In the genomic region with DNA sequence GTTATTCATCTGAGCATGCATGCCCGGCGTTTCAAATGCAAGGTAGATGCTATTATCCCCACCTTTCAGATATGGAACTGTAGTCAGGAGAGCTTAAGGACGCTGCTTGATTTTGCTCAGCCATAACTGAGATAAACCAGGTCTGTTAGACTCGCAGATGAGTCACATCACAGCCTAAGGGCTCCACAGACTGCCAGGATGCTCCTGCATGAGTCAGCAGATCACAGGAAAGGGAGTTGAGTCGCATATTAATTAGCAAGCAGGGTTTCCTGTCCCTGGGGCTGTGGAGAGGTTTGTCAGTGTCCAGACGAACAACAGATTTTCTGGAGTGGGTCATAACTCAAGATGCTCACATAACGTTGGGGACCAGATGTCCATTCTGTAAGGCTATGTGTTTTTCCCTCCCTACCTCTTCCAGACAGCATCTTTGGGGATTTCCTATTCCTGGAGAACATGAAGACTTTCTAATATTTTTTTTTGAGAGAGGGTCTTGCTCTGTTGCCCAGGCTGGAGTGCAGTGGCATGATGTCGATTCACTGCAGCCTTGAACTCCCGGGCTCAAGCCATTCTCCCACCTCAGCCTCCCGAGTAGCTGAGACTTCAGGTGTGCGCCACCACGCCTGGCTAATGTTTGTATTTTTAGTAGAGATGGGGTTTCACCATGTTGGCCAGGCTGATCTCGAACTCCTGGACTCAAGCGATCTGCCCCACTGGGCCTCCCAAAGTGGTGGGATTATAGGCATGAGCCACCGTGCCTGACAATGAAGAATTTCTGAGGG, we compare ENCODE assay signal across 9 cellular contexts. TPM values are rescaled to one million over a fixed set of nuclear protein-coding genes. Genes with fewer than 3 reads are reported as not detected.
DNase-seq lines count a peak whose midpoint lies in the region; ATAC-seq and TF ChIP-seq lines count a peak whose summit lies in the region.
"Had no signal": no experiment of that assay in that cellular context is flagged by ENCODE, and none has a peak within 500 bp of the region (broad histone marks: within the 10 kb centered on the region; RNA-seq: fewer than 3 reads in every experiment).

No MANE protein-coding gene starts in this region.

- POLR2A ChIA-PET in CD4-positive, alpha-beta T cell (lab: Charles Lee): no interaction called here

- H3K9me3 Mint-ChIP-seq in CD4-positive, alpha-beta T cell: no peaks in the 10 kb centered on the region
- peaks cover 3% of the 10 kb centered on the region for H3K9me3 Mint-ChIP-seq in activated CD4-positive, alpha-beta T cell treated with anti-CD3 and anti-CD28 coated beads, Interleukin-2, amount 10 ng/mL, durations not matched to agents 24 days and 14 days
- H3K9me3 Mint-ChIP-seq in natural killer cell treated with Interleukin-12 subunit alpha and Interleukin-12 subunit beta and Interleukin-15 and Interleukin-18, amount 100 ng/mL, for 72 hours: peaks cover 3% of the 10 kb centered on the region
- H3K9me3 Mint-ChIP-seq in type B pancreatic cell: no peaks in the 10 kb centered on the region

- peak overlapping the region; percentile 58 for H3K27ac Mint-ChIP-seq in CD4-positive, alpha-beta T cell
- peak overlapping the region; percentile 16 for H3K27ac Mint-ChIP-seq in activated CD4-positive, alpha-beta T cell treated with anti-CD3 and anti-CD28 coated beads, Interleukin-2, amount 10 ng/mL, durations not matched to agents 24 days and 14 days
- H3K27ac Mint-ChIP-seq in natural killer cell treated with Interleukin-12 subunit alpha and Interleukin-12 subunit beta and Interleukin-15 and Interleukin-18, amount 100 ng/mL, for 72 hours: peak overlapping the region; percentile 48 to 88
- H3K27ac Mint-ChIP-seq in type B pancreatic cell: peak overlapping the region; percentile 56

- H3K27me3 Mint-ChIP-seq in CD4-positive, alpha-beta T cell: no peaks in the 10 kb centered on the region
- no peaks in the 10 kb centered on the region for H3K27me3 Mint-ChIP-seq in activated CD4-positive, alpha-beta T cell treated with anti-CD3 and anti-CD28 coated beads, Interleukin-2, amount 10 ng/mL, durations not matched to agents 24 days and 14 days
- H3K27me3 Mint-ChIP-seq in natural killer cell treated with Interleukin-12 subunit alpha and Interleukin-12 subunit beta and Interleukin-15 and Interleukin-18, amount 100 ng/mL, for 72 hours: no peaks in the 10 kb centered on the region
- H3K27me3 Mint-ChIP-seq in type B pancreatic cell: peaks cover under 1% of the 10 kb centered on the region

- no peak overlapping the region for H3K4me3 Mint-ChIP-seq in CD4-positive, alpha-beta T cell
- H3K4me3 Mint-ChIP-seq in activated CD4-positive, alpha-beta T cell treated with anti-CD3 and anti-CD28 coated beads, Interleukin-2, amount 10 ng/mL, durations not matched to agents 24 days and 14 days: no peak overlapping the region
- H3K4me3 Mint-ChIP-seq in natural killer cell treated with Interleukin-12 subunit alpha and Interleukin-12 subunit beta and Interleukin-15 and Interleukin-18, amount 100 ng/mL, for 72 hours: peak overlapping the region; percentile 64
- H3K4me3 Mint-ChIP-seq in type B pancreatic cell: no peak overlapping the region

- H3K36me3 Mint-ChIP-seq in CD4-positive, alpha-beta T cell (ENCODE audit: low read depth): peaks cover 51% of the 10 kb centered on the region
- H3K36me3 Mint-ChIP-seq in activated CD4-positive, alpha-beta T cell treated with anti-CD3 and anti-CD28 coated beads, Interleukin-2, amount 10 ng/mL, durations not matched to agents 24 days and 14 days (ENCODE audit: low read depth): peaks cover 54% of the 10 kb centered on the region
- H3K36me3 Mint-ChIP-seq in natural killer cell treated with Interleukin-12 subunit alpha and Interleukin-12 subunit beta and Interleukin-15 and Interleukin-18, amount 100 ng/mL, for 72 hours: no peaks in the 10 kb centered on the region
- H3K36me3 Mint-ChIP-seq in type B pancreatic cell: peaks cover 12% of the 10 kb centered on the region

- intact Hi-C loops in CD4-positive, alpha-beta T cell (cut with DNase I, micrococcal nuclease): no loop called here
- intact Hi-C loops in activated CD4-positive, alpha-beta T cell treated with anti-CD3 and anti-CD28 coated beads, Interleukin-2, amount 10 ng/mL, durations not matched to agents 24 days and 14 days (cut with micrococcal nuclease): loop anchor here (1.0 to 2.0 kb wide), 3 partner anchors 31 to 109 kb away; no protein-coding TSS in a partner anchor

- no peak overlapping the region for H3K27ac ChIP-seq in CD4-positive, alpha-beta T cell (ENCODE audit: low read depth, low read length)
- H3K27ac ChIP-seq: parathyroid adenoma had no signal

- DNase-seq in CD4-positive, alpha-beta T cell: peak in 9 of 10 experiments; percentile 28 to 59 (median 53)
- peak; percentile 95 for DNase-seq in LHCN-M2 (ENCODE audit: low read depth)
- DNase-seq in activated CD4-positive, alpha-beta T cell treated with anti-CD3 and anti-CD28 coated beads, Interleukin-2, amount 10 ng/mL, durations not matched to agents 24 days and 14 days: peak; percentile 87
- DNase-seq in dermis blood vessel endothelial cell: peak; percentile 98
- DNase-seq in natural killer cell treated with Interleukin-12 subunit alpha and Interleukin-12 subunit beta and Interleukin-15 and Interleukin-18, amount 100 ng/mL, for 72 hours (ENCODE audit: low spot score): peak; percentile 85
- DNase-seq in type B pancreatic cell (ENCODE audit: extremely low spot score, unreplicated experiment): no peak
- DNase-seq in GM19238 (ENCODE audit: insufficient read length, low spot score): no peak

- H3K4me1 Mint-ChIP-seq in CD4-positive, alpha-beta T cell (ENCODE audit: low read depth): peaks cover 8% of the 10 kb centered on the region
- peaks cover 34% of the 10 kb centered on the region for H3K4me1 Mint-ChIP-seq in activated CD4-positive, alpha-beta T cell treated with anti-CD3 and anti-CD28 coated beads, Interleukin-2, amount 10 ng/mL, durations not matched to agents 24 days and 14 days
- H3K4me1 Mint-ChIP-seq in natural killer cell treated with Interleukin-12 subunit alpha and Interleukin-12 subunit beta and Interleukin-15 and Interleukin-18, amount 100 ng/mL, for 72 hours (ENCODE audit: low read depth in 2 of 2): peaks cover 10 to 30% of the 10 kb centered on the region in 2 donors
- peaks cover 3% of the 10 kb centered on the region for H3K4me1 Mint-ChIP-seq in type B pancreatic cell (ENCODE audit: unreplicated experiment)

- no peak for TF ChIP-seq CTCF in CD4-positive, alpha-beta T cell (IDR thresholded peaks at IDR 0.05)
- no peak for TF ChIP-seq CTCF in type B pancreatic cell (conservative IDR thresholded peaks at IDR 0.05)

- CTCF ChIA-PET in CD4-positive, alpha-beta T cell (lab: Charles Lee): interaction anchor here (1.5 to 1.8 kb wide), 2 partner anchors 37 to 163 kb away, joined by 3 to 8 read pairs; no protein-coding TSS in a partner anchor

- no peaks in the 10 kb centered on the region for H3K27me3 ChIP-seq in CD4-positive, alpha-beta T cell (ENCODE audit: control insufficient read depth, insufficient read depth, low read length)

- ATAC-seq in CD4-positive, alpha-beta T cell (ENCODE audit: poor library complexity): peak; percentile 82
- peak; percentile 96 to 98 for ATAC-seq in natural killer cell treated with Interleukin-12 subunit alpha and Interleukin-12 subunit beta and Interleukin-15 and Interleukin-18, amount 100 ng/mL, for 72 hours
- no peak for ATAC-seq in HG03045 (IDR thresholded peaks at IDR 0.05; ENCODE audit: unreplicated experiment)

- H3K9me3 ChIP-seq in CD4-positive, alpha-beta T cell (ENCODE audit: control insufficient read depth, low read length): no peaks in the 10 kb centered on the region

RNA-seq across cellular contexts. Expression of a gene that starts 36.7 kb away (rescaled TPM):
- 100 to 1,000 TPM; 142 to 145 TPM for total RNA-seq in CD4-positive, alpha-beta T cell
- total RNA-seq in LHCN-M2 (2014; rRNA removed) (19.7 and 23.3 TPM in 2 replicates), dermis blood vessel endothelial cell (30.1 and 35.3 TPM in 2 replicates), type B pancreatic cell (ENCODE audit: low replicate concordance) (14.0 and 30.2 TPM in 2 replicates)
- polyA plus RNA-seq in LHCN-M2 (2012): 22.7 TPM
- 108 TPM in 2 replicates for total RNA-seq in activated CD4-positive, alpha-beta T cell treated with anti-CD3 and anti-CD28 coated beads, Interleukin-2, amount 10 ng/mL, durations not matched to agents 24 days and 14 days
- 100 to 1,000 TPM; 190 to 256 TPM for total RNA-seq in natural killer cell treated with Interleukin-12 subunit alpha and Interleukin-12 subunit beta and Interleukin-15 and Interleukin-18, amount 100 ng/mL, for 72 hours

Comparison
In these comparisons a context has a peak if more than half of its experiments do, and no peak if none do; other contexts are left out.
1. DNase-seq: peak in CD4-positive, alpha-beta T cell (9 of 10), LHCN-M2 (single experiment), activated CD4-positive, alpha-beta T cell treated with anti-CD3 and anti-CD28 coated beads, Interleukin-2, amount 10 ng/mL, durations not matched to agents 24 days and 14 days (single experiment), dermis blood vessel endothelial cell (single experiment) and natural killer cell treated with Interleukin-12 subunit alpha and Interleukin-12 subunit beta and Interleukin-15 and Interleukin-18, amount 100 ng/mL, for 72 hours (single experiment); none in type B pancreatic cell (single experiment) and GM19238 (single experiment).
2. H3K27ac Mint-ChIP-seq: peak in every context shown above with its lines; median percentile 68 in natural killer cell treated with Interleukin-12 subunit alpha and Interleukin-12 subunit beta and Interleukin-15 and Interleukin-18, amount 100 ng/mL, for 72 hours; 58 in CD4-positive, alpha-beta T cell; 56 in type B pancreatic cell; 16 in activated CD4-positive, alpha-beta T cell treated with anti-CD3 and anti-CD28 coated beads, Interleukin-2, amount 10 ng/mL, durations not matched to agents 24 days and 14 days.